24 cellular contexts compared by ENCODE assay signal in the genomic region with DNA sequence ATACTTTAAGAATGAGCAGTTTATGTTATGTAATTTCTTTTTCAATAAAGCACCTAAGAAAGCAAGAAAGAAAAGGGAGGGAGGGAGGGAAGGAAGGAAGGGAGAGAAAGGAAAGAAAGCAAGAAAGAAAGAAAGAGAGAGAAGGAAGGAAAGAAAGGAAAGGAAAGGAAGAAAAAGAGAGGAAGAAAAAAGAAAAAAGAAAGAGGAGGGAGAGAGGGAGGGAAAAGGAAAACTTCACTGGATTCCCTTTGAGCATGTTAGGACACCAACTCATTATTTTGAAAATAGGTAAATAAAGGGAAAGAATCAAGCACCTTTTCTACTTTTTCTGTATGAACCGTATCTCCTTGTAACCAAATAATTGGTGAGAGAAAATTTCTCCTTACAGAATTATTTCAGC.
"Had no signal": no experiment of that assay in that cellular context is flagged by ENCODE, and none has a peak within 500 bp of the region (broad histone marks: within the 10 kb centered on the region; RNA-seq: fewer than 3 reads in every experiment).

No MANE protein-coding gene starts in this region.

- H2AFZ ChIP-seq: neural progenitor cell, parathyroid adenoma had no signal

- H3K27me3 Mint-ChIP-seq: naive thymus-derived CD4-positive, alpha-beta T cell; progenitor cell of endocrine pancreas; type B pancreatic cell had no signal

- H3K79me2 ChIP-seq: parathyroid adenoma had no signal

- H3K27ac ChIP-seq: dorsolateral prefrontal cortex, left lung, neural progenitor cell, parathyroid adenoma, stomach, testis, tibial artery had no signal

- H3K36me3 Mint-ChIP-seq: mesothelial cell of epicardium; naive thymus-derived CD4-positive, alpha-beta T cell; neural progenitor cell; stimulated activated effector memory CD8-positive, alpha-beta T cell treated with anti-CD3 and anti-CD28 coated beads, Interleukin-12 subunit alpha, Interleukin-12 subunit beta, amount 100 ng/mL, for 72 hours; type B pancreatic cell had no signal

- H3K9me3 Mint-ChIP-seq: mesothelial cell of epicardium; naive thymus-derived CD4-positive, alpha-beta T cell; nephron; neural progenitor cell; stimulated activated effector memory CD8-positive, alpha-beta T cell treated with anti-CD3 and anti-CD28 coated beads, Interleukin-12 subunit alpha, Interleukin-12 subunit beta, amount 100 ng/mL, for 72 hours; type B pancreatic cell had no signal

- H3K4me2 ChIP-seq: neural progenitor cell, smooth muscle cell had no signal

- H3K4me1 ChIP-seq: parathyroid adenoma, stomach, testis, tibial artery had no signal

- H3K9me3 ChIP-seq: left lung, stomach, testis, tibial artery had no signal

- H3K4me3 Mint-ChIP-seq: mesothelial cell of epicardium; naive thymus-derived CD4-positive, alpha-beta T cell; nephron; neural progenitor cell; stimulated activated effector memory CD8-positive, alpha-beta T cell treated with anti-CD3 and anti-CD28 coated beads, Interleukin-12 subunit alpha, Interleukin-12 subunit beta, amount 100 ng/mL, for 72 hours; type B pancreatic cell had no signal

- H3K27me3 ChIP-seq: dorsolateral prefrontal cortex, left lung, neural progenitor cell, stomach, testis, tibial artery had no signal

- H3K36me3 ChIP-seq: left lung, neural progenitor cell, stomach, tibial artery had no signal

- H3K27ac Mint-ChIP-seq: mesothelial cell of epicardium; naive thymus-derived CD4-positive, alpha-beta T cell; nephron; neural progenitor cell; progenitor cell of endocrine pancreas; stimulated activated effector memory CD8-positive, alpha-beta T cell treated with anti-CD3 and anti-CD28 coated beads, Interleukin-12 subunit alpha, Interleukin-12 subunit beta, amount 100 ng/mL, for 72 hours; type B pancreatic cell had no signal

- DNase-seq: cortex of kidney; dorsolateral prefrontal cortex; effector CD4-positive, alpha-beta T cell; head of caudate nucleus; left cardiac atrium; left lung; mesenchymal stem cell; naive thymus-derived CD4-positive, alpha-beta T cell; stimulated activated CD4-positive, alpha-beta T cell treated with anti-CD3 and anti-CD28 coated beads, Interleukin-12 subunit alpha, Interleukin-12 subunit beta, amount 100 ng/mL, for 4 hours; stimulated activated CD4-positive, alpha-beta T cell treated with anti-CD3 and anti-CD28 coated beads, Interleukin-1b, Interleukin-23, amount 100 ng/mL, for 48 hours; stimulated activated CD4-positive, alpha-beta T cell treated with anti-CD3 and anti-CD28 coated beads, Interleukin-4, amount 100 ng/mL, for 24 hours; stimulated activated naive CD4-positive, alpha-beta T cell treated with Interleukin-2 at 50 U/mL for 16 hours; stomach; testis; tibial artery had no signal

- H3K9ac ChIP-seq: neural progenitor cell, parathyroid adenoma had no signal

- H3K4me3 ChIP-seq: dorsolateral prefrontal cortex, left lung, neural progenitor cell, smooth muscle cell, stomach, testis, tibial artery had no signal

- FAIRE-seq: frontal cortex had no signal
